ENCODE assay signal across 10 cellular contexts in genomic region chr10:74081192-74081803, GRCh38.
A peak's percentile ranks its signal among the peaks of the same experiment; 100 is the strongest.
DNase-seq lines count a peak whose midpoint lies in the region; ATAC-seq, FAIRE-seq and TF ChIP-seq lines count a peak whose summit lies in the region.
"Had no signal": no experiment of that assay in that cellular context is flagged by ENCODE, and none has a peak within 500 bp of the region (broad histone marks: within the 10 kb centered on the region; RNA-seq: fewer than 3 reads in every experiment).

No MANE protein-coding gene starts in this region.

- no TSS peak for BruUV-seq in HepG2 (replicated peaks; lab: Mats Ljungman, UMichigan)

- H3K4me3 Mint-ChIP-seq in stimulated activated memory B cell treated with anti-CD40 and anti-IgM and Interleukin-4, amounts not matched to agents 10 μg/mL and 1 μg/mL and 100 μg/mL, for 72 hours, result no peak overlapping the region

- FAIRE-seq in HepG2 (lab: Jason Lieb, UNC), result peak; percentile 59
- FAIRE-seq: colon had no signal

- peak; percentile 75 for ATAC-seq in HepG2
- no peak for ATAC-seq in stimulated activated memory B cell treated with anti-CD40 and anti-IgM and Interleukin-4, amounts not matched to agents 10 μg/mL and 1 μg/mL and 100 μg/mL, for 72 hours

- no peaks in the 10 kb centered on the region for H3K79me2 ChIP-seq in HepG2 (ENCODE audit: insufficient read depth, low read length)

- DNase-seq in DMS79 treated with DMSO at 0.1 percent for 48 hours (lab: John Stamatoyannopoulos, UW) (peak; percentile 36), DMS79 (lab: John Stamatoyannopoulos, UW) (no peak), T-helper 1 cell (peak in 3 of 5 donors; percentile 15 to 48 (median 18)), cerebellar cortex (ENCODE audit: low spot score) (peak; percentile 83), HepG2 (ENCODE audit: low spot score) (peak; percentile 50)
- DNase-seq in stimulated activated CD8-positive, alpha-beta memory T cell treated with anti-CD3 and anti-CD28 coated beads, Interleukin-7, amount 100 ng/mL, for 4 hours (ENCODE audit: low read depth in 2 of 2), result peak; percentile 11 to 16

- POLR2A ChIA-PET in HepG2 (lab: Yijun Ruan, JAX), result no interaction called here

- no peak for TF ChIP-seq EP300 in HepG2 (IDR thresholded peaks at IDR 0.05; ENCODE audit: low read depth in 2 of 2, low read length in 2 of 2)
- no peak for TF ChIP-seq EP300 in HepG2 (CRISPR knock-in tag; IDR thresholded peaks at IDR 0.05; ENCODE audit: borderline replicate concordance)

- H3K36me3 Mint-ChIP-seq in stimulated activated memory B cell treated with anti-CD40 and anti-IgM and Interleukin-4, amounts not matched to agents 10 μg/mL and 1 μg/mL and 100 μg/mL, for 72 hours, result peaks cover 33% of the 10 kb centered on the region

- no peaks in the 10 kb centered on the region for H3K27me3 ChIP-seq in HepG2 (ENCODE audit: control insufficient read depth in 1 of 2, insufficient read depth in 2 of 2, low read length in 2 of 2)
- H3K27me3 ChIP-seq: BLaER1 treated with 17β-estradiol and CSF1 and Interleukin-3, amounts not matched to agents 10 nM and 100 nM had no signal

- no peaks in the 10 kb centered on the region for H3K4me1 ChIP-seq in HepG2 (ENCODE audit: insufficient read depth, low read length)

- no peak for TF ChIP-seq POLR2A in HepG2 (IDR thresholded peaks at IDR 0.05; ENCODE audit: insufficient read depth in 1 of 2, low read depth in 2 of 2, low read length in 2 of 2)

- no peaks in the 10 kb centered on the region for H3K9me3 ChIP-seq in HepG2 (ENCODE audit: low read length)
- H3K9me3 ChIP-seq: BLaER1 treated with 17β-estradiol and CSF1 and Interleukin-3, amounts not matched to agents 10 nM and 100 nM had no signal

- H3K4me2 ChIP-seq in HepG2 (ENCODE audit: low read depth, low read length), result no peak overlapping the region

- no peak overlapping the region for H3K27ac ChIP-seq in HepG2 (ENCODE audit: extremely low read length, insufficient read depth, low read length)
- H3K27ac ChIP-seq: BLaER1 treated with 17β-estradiol and CSF1 and Interleukin-3, amounts not matched to agents 10 nM and 100 nM had no signal

- H3K36me3 ChIP-seq in HepG2 (replicated peaks in 1 of 2; ENCODE audit: control insufficient read depth in 1 of 2, insufficient read depth in 2 of 2, low read length in 2 of 2), result peaks cover 1 to 12% of the 10 kb centered on the region in 2 experiments; a peak in 2 of 5 replicates

- H3K27ac Mint-ChIP-seq in stimulated activated memory B cell treated with anti-CD40 and anti-IgM and Interleukin-4, amounts not matched to agents 10 μg/mL and 1 μg/mL and 100 μg/mL, for 72 hours, result no peak overlapping the region

- no peaks in the 10 kb centered on the region for H3K27me3 Mint-ChIP-seq in stimulated activated memory B cell treated with anti-CD40 and anti-IgM and Interleukin-4, amounts not matched to agents 10 μg/mL and 1 μg/mL and 100 μg/mL, for 72 hours

- intact Hi-C loops in HepG2 (cut with micrococcal nuclease; ENCODE audit: unreplicated experiment), result loop anchor here (2.0 to 10.0 kb wide), 2 partner anchors 136 to 194 kb away; no protein-coding TSS in a partner anchor

- H3K9ac ChIP-seq in HepG2 (ENCODE audit: insufficient read depth, low read depth, low read length), result no peak overlapping the region
- H3K9ac ChIP-seq: BLaER1 treated with 17β-estradiol and CSF1 and Interleukin-3, amounts not matched to agents 10 nM and 100 nM had no signal

- H3K4me3 ChIP-seq in HepG2 (replicated peaks in 1 of 3; ENCODE audit: insufficient read depth in 1 of 3, low read depth in 2 of 3, low read length in 3 of 3), result no peak overlapping the region
- H3K4me3 ChIP-seq: BLaER1 treated with 17β-estradiol and CSF1 and Interleukin-3, amounts not matched to agents 10 nM and 100 nM had no signal

- CTCF ChIA-PET in HepG2 (lab: Yijun Ruan, JAX; ENCODE audit: low intra/inter-chr PET ratio, low total read pairs), result interaction anchor here (2.4 kb wide), 1 partner anchor 195 kb away, joined by 14 read pairs; no protein-coding TSS in a partner anchor

- peaks cover 44% of the 10 kb centered on the region for H3K4me1 Mint-ChIP-seq in stimulated activated memory B cell treated with anti-CD40 and anti-IgM and Interleukin-4, amounts not matched to agents 10 μg/mL and 1 μg/mL and 100 μg/mL, for 72 hours

- TF ChIP-seq RAD21 in HepG2 (CRISPR knock-in tag; IDR thresholded peaks at IDR 0.05), result 0 out of 2 replicates have a peak, but pooled peaks have one; percentile 36

- H4K20me1 ChIP-seq in HepG2 (ENCODE audit: insufficient read depth, low read length), result no peaks in the 10 kb centered on the region

- 58% methylated on average over 4 of the region's 4 CpGs for WGBS in HepG2 (ENCODE audit: low lambda C conversion rate)

- in situ Hi-C loops in HepG2 (cut with HindIII; ENCODE audit: extremely low pct_ligation_motif_present, low pct_unique_long_range_greater_than_20kb), result loop anchor here (5.0 kb wide), 1 partner anchor 194 kb away; no protein-coding TSS in a partner anchor

- H2AFZ ChIP-seq in HepG2 (ENCODE audit: low read length), result no peak overlapping the region

- TF ChIP-seq CTCF in LNCAP (IDR thresholded peaks at IDR 0.05) (peak; percentile 72), HepG2 (CRISPR knock-in tag; IDR thresholded peaks at IDR 0.05) (peak; percentile 69)

- H3K9me3 Mint-ChIP-seq in stimulated activated memory B cell treated with anti-CD40 and anti-IgM and Interleukin-4, amounts not matched to agents 10 μg/mL and 1 μg/mL and 100 μg/mL, for 72 hours, result no peaks in the 10 kb centered on the region

TF ChIP-seq in HepG2, 621 proteins besides CTCF, POLR2A, EP300 and RAD21:
- peak; percentile 77 for TF ChIP-seq SMC3 (IDR thresholded peaks at IDR 0.05; ENCODE audit: low read length)
- no peak for TF ChIP-seq MAFK (conservative IDR thresholded peaks at IDR 0.05 in 1 of 2, IDR thresholded peaks at IDR 0.05 in 1 of 2; ENCODE audit: low read length in 2 of 2)
- TF ChIP-seq STAG1 (CRISPR knock-in tag; IDR thresholded peaks at IDR 0.05), result peak; percentile 61
- TF ChIP-seq ZNF451 (CRISPR knock-in tag; IDR thresholded peaks at IDR 0.05), result no peak
- TF ChIP-seq, protein P1, sequence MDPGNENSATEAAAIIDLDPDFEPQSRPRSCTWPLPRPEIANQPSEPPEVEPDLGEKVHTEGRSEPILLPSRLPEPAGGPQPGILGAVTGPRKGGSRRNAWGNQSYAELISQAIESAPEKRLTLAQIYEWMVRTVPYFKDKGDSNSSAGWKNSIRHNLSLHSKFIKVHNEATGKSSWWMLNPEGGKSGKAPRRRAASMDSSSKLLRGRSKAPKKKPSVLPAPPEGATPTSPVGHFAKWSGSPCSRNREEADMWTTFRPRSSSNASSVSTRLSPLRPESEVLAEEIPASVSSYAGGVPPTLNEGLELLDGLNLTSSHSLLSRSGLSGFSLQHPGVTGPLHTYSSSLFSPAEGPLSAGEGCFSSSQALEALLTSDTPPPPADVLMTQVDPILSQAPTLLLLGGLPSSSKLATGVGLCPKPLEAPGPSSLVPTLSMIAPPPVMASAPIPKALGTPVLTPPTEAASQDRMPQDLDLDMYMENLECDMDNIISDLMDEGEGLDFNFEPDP (CRISPR knock-in tag; conservative IDR thresholded peaks at IDR 0.05), result 0 out of 2 replicates have a peak, but pooled peaks have one; percentile 31
- TF ChIP-seq ZBTB42 (CRISPR knock-in tag; IDR thresholded peaks at IDR 0.05), result no peak
- TF ChIP-seq XRCC5 (optimal IDR thresholded peaks at IDR 0.05; ENCODE audit: low read length), result peak; percentile 35
